ENCODE assay signal across 8 cellular contexts in genomic region chr17:31093866-31094599, GRCh38. TPM values are rescaled to one million over a fixed set of nuclear protein-coding genes. Genes with fewer than 3 reads are reported as not detected.
DNase-seq lines count a peak whose midpoint lies in the region; ATAC-seq and TF ChIP-seq lines count a peak whose summit lies in the region.

No MANE protein-coding gene starts in this region.

- H3K27me3 ChIP-seq in heart right ventricle (no peaks in the 10 kb centered on the region), thymus (ENCODE audit: control insufficient read depth, insufficient read depth) (no peaks in the 10 kb centered on the region)

- DNase-seq in heart right ventricle (no peak), Right ventricle myocardium inferior (ENCODE audit: missing footprints) (no peak), left colon (peak; percentile 44 to 69), cerebellar nuclear complex (lab: John Stamatoyannopoulos, UW) (no peak)
- DNase-seq in activated T-helper 2 cell treated with anti-CD3 and anti-CD28 coated beads, Interferon-gamma antibody, Interleukin-2, Interleukin-4, amounts not matched to agents 10 μg/mL and 5 μg/mL and 100 μg/mL, durations not matched to agents 14 hours and 24 hours and 36 hours (ENCODE audit: low spot score) = no peak

- H3K4me3 ChIP-seq in heart right ventricle (peak overlapping the region; percentile 66 to 98 (median 89)), thymus (ENCODE audit: low read length) (peak overlapping the region; percentile 97)

- H3K27ac ChIP-seq in heart right ventricle (peak overlapping the region; percentile 83 to 98 (median 94)), thymus (ENCODE audit: low read depth) (peak overlapping the region; percentile 87)

- H3K36me3 ChIP-seq in heart right ventricle = no peaks in the 10 kb centered on the region
- no peaks in the 10 kb centered on the region for H3K36me3 ChIP-seq in thymus (ENCODE audit: control insufficient read depth, insufficient read depth)

- H3K36me3 Mint-ChIP-seq in activated T-helper 2 cell treated with anti-CD3 and anti-CD28 coated beads, Interferon-gamma antibody, Interleukin-2, Interleukin-4, amounts not matched to agents 10 μg/mL and 5 μg/mL and 100 μg/mL, durations not matched to agents 14 hours and 24 hours and 36 hours (ENCODE audit: low read depth) = no peaks in the 10 kb centered on the region

- H3K4me1 ChIP-seq in heart right ventricle = peaks cover 0 to 27% (median 9%) of the 10 kb centered on the region in 9 donors
- H3K4me1 ChIP-seq in thymus (ENCODE audit: control insufficient read depth, insufficient read depth, low read length) = peaks cover 7% of the 10 kb centered on the region

- intact Hi-C loops in heart right ventricle (cut with DNase I) (loop anchor here in 4 of 10 donors (5.0 to 10.0 kb wide), 3 partner anchors 79 to 121 kb away; no protein-coding TSS in a partner anchor), Right ventricle myocardium inferior (cut with DNase I) (loop anchor here (5.0 to 10.0 kb wide), 2 partner anchors 82 to 111 kb away; no protein-coding TSS in a partner anchor), left colon (cut with DNase I, micrococcal nuclease) (no loop called here)
- intact Hi-C loops in activated T-helper 2 cell treated with anti-CD3 and anti-CD28 coated beads, Interferon-gamma antibody, Interleukin-2, Interleukin-4, amounts not matched to agents 10 μg/mL and 5 μg/mL and 100 μg/mL, durations not matched to agents 14 hours and 24 hours and 36 hours (cut with micrococcal nuclease) = loop anchor here (10.0 kb wide), 1 partner anchor 231 kb away; the partner anchor contains the start of gene EVI2A

- no peaks in the 10 kb centered on the region for H3K9me3 Mint-ChIP-seq in activated T-helper 2 cell treated with anti-CD3 and anti-CD28 coated beads, Interferon-gamma antibody, Interleukin-2, Interleukin-4, amounts not matched to agents 10 μg/mL and 5 μg/mL and 100 μg/mL, durations not matched to agents 14 hours and 24 hours and 36 hours

- peaks cover 13% of the 10 kb centered on the region for H3K4me1 Mint-ChIP-seq in activated T-helper 2 cell treated with anti-CD3 and anti-CD28 coated beads, Interferon-gamma antibody, Interleukin-2, Interleukin-4, amounts not matched to agents 10 μg/mL and 5 μg/mL and 100 μg/mL, durations not matched to agents 14 hours and 24 hours and 36 hours (ENCODE audit: low read depth)

- ATAC-seq in heart right ventricle (no peak), Right ventricle myocardium inferior (no peak), left colon (peak; percentile 61), GM19023 (IDR thresholded peaks at IDR 0.05; ENCODE audit: unreplicated experiment) (no peak)
- no peak for ATAC-seq in activated CD4-positive, CD25-positive, alpha-beta regulatory T cell treated with anti-CD3 and anti-CD28 coated beads, Interleukin-2, amount 50 U/mL, for 24 hours

- no peaks in the 10 kb centered on the region for H3K27me3 Mint-ChIP-seq in activated T-helper 2 cell treated with anti-CD3 and anti-CD28 coated beads, Interferon-gamma antibody, Interleukin-2, Interleukin-4, amounts not matched to agents 10 μg/mL and 5 μg/mL and 100 μg/mL, durations not matched to agents 14 hours and 24 hours and 36 hours (ENCODE audit: low read depth)

- no peak for TF ChIP-seq CTCF in heart right ventricle (IDR thresholded peaks at IDR 0.05)

- 31 to 33% methylated on average over 17 of the region's 17 CpGs for WGBS in heart right ventricle, 2 donors
- WGBS in thymus = 41% methylated on average over 17 of the region's 17 CpGs

- peak overlapping the region; percentile 50 for H3K27ac Mint-ChIP-seq in activated T-helper 2 cell treated with anti-CD3 and anti-CD28 coated beads, Interferon-gamma antibody, Interleukin-2, Interleukin-4, amounts not matched to agents 10 μg/mL and 5 μg/mL and 100 μg/mL, durations not matched to agents 14 hours and 24 hours and 36 hours

- H3K9me3 ChIP-seq in heart right ventricle (no peaks in the 10 kb centered on the region), thymus (ENCODE audit: control insufficient read depth) (no peaks in the 10 kb centered on the region)

- H3K4me3 Mint-ChIP-seq in activated T-helper 2 cell treated with anti-CD3 and anti-CD28 coated beads, Interferon-gamma antibody, Interleukin-2, Interleukin-4, amounts not matched to agents 10 μg/mL and 5 μg/mL and 100 μg/mL, durations not matched to agents 14 hours and 24 hours and 36 hours (ENCODE audit: low read depth) = peak overlapping the region; percentile 94

RNA-seq across cellular contexts. Expression of gene NF1, which starts 0.7 kb away (rescaled TPM):
- total RNA-seq in heart right ventricle (10 to 100 TPM; 41.9 to 71.0 (median 58.9) TPM), Right ventricle myocardium inferior (37.1 TPM), left colon (10 to 100 TPM; 48.9 to 61.4 TPM)
- polyA plus RNA-seq in heart right ventricle (1 to 10 TPM; 4.2 to 7.6 TPM), thymus (10.3 TPM)
- 32.4 and 36.8 TPM in 2 replicates for total RNA-seq in activated T-helper 2 cell treated with anti-CD3 and anti-CD28 coated beads, Interferon-gamma antibody, Interleukin-2, Interleukin-4, amounts not matched to agents 10 μg/mL and 5 μg/mL and 100 μg/mL, durations not matched to agents 14 hours and 24 hours and 36 hours

Comparison
In these comparisons a context has a peak if more than half of its experiments do, and no peak if none do; other contexts are left out.
1. DNase-seq: peak in left colon (2 of 2); none in heart right ventricle (0 of 2), Right ventricle myocardium inferior (single experiment), activated T-helper 2 cell treated with anti-CD3 and anti-CD28 coated beads, Interferon-gamma antibody, Interleukin-2, Interleukin-4, amounts not matched to agents 10 μg/mL and 5 μg/mL and 100 μg/mL, durations not matched to agents 14 hours and 24 hours and 36 hours (single experiment) and cerebellar nuclear complex (0 of 2).
2. intact Hi-C loops: an anchor here in Right ventricle myocardium inferior (5.0 to 10.0 kb wide) and activated T-helper 2 cell treated with anti-CD3 and anti-CD28 coated beads, Interferon-gamma antibody, Interleukin-2, Interleukin-4, amounts not matched to agents 10 μg/mL and 5 μg/mL and 100 μg/mL, durations not matched to agents 14 hours and 24 hours and 36 hours (10.0 kb wide); none called in left colon.